Comparison of ENCODE assay signal across 8 cellular contexts in the genomic region with DNA sequence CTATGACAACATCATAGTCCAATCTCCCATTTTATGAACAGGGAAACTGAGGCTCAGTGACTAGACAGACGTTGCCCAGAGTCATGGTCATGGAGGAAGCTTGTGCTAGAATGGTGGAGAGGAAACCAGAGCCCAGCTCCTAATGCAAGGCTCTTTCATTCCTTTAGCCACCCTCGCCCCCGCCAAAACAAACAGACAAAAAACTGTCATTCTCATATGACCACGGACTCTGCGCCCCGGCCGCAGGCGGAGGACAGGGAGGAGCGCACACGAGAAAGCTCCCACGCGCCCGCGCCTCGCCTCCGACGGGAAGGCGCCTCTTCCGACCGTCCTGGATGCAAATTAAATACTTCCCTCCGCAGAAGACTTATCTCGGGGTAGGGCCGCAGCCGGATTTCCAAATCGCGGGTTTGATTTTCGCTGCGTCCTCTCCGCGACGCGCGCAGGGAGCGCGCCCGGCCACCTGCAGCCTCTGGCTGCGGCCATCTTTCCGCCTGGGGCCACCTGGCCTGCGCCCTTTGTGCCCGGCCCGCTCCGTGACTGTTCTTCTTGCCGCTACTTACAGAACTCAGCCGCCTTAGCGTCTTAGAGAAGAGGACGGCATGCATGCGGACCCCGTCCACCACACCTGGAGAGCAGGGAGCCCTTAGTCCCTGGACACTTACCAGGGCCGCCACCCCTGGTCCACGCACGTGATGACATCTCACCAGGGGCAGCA. TPM values are rescaled to one million over a fixed set of nuclear protein-coding genes. Genes with fewer than 3 reads are reported as not detected.
DNase-seq lines count a peak whose midpoint lies in the region; ATAC-seq and TF ChIP-seq lines count a peak whose summit lies in the region.

No MANE protein-coding gene starts in this region.

- peak; percentile 70 for DNase-seq in KG1 (lab: John Stamatoyannopoulos, UW)
- DNase-seq in coronary artery (ENCODE audit: low spot score), result peak; percentile 80
- peak; percentile 69 to 73 (median 72) for DNase-seq in right lobe of liver
- peak; percentile 20 for DNase-seq in stimulated activated CD8-positive, alpha-beta memory T cell treated with anti-CD3 and anti-CD28 coated beads, Interleukin-4, amount 100 ng/mL, for 24 hours (ENCODE audit: low read depth)
- no peak for DNase-seq in HT-29 (ENCODE audit: low spot score)

- H3K36me3 ChIP-seq in DOHH2 (ENCODE audit: control insufficient read depth, low read length) (peaks cover 14% of the 10 kb centered on the region), right lobe of liver (no peaks in the 10 kb centered on the region)

- 2% methylated on average over 19 of the region's 51 CpGs for WGBS in right lobe of liver (ENCODE audit: insufficient coverage, low coverage, low lambda C conversion rate, missing lambda C conversion rate)

- H3K27me3 ChIP-seq in DOHH2 (ENCODE audit: control insufficient read depth, low read length) (peaks cover 15% of the 10 kb centered on the region), right lobe of liver (no peaks in the 10 kb centered on the region)

- peaks cover 39% of the 10 kb centered on the region for H3K79me2 ChIP-seq in DOHH2 (ENCODE audit: control insufficient read depth, low read length)

- peaks cover 42% of the 10 kb centered on the region for H3K4me1 ChIP-seq in DOHH2 (ENCODE audit: control insufficient read depth, low read length)
- H3K4me1 ChIP-seq in right lobe of liver, result peaks cover 0 to 30% (median 9%) of the 10 kb centered on the region in 4 donors

- intact Hi-C loops in right lobe of liver (cut with DNase I), result no loop called here

- H3F3A ChIP-seq in DOHH2 (ENCODE audit: control insufficient read depth, insufficient read depth), result 0 out of 2 replicates have a peak, but pooled peaks cover 3% of the 10 kb centered on the region

- ATAC-seq in GM21447 (IDR thresholded peaks at IDR 0.05; ENCODE audit: unreplicated experiment) (peak; percentile 22), right lobe of liver (peak; percentile 30 to 56 (median 45))

- H3K9me2 ChIP-seq in DOHH2 (replicated peaks; ENCODE audit: control insufficient read depth, low read length), result no peaks in the 10 kb centered on the region

- H3K9me3 ChIP-seq in DOHH2 (ENCODE audit: control insufficient read depth, insufficient read depth, low read length), result no peaks in the 10 kb centered on the region
- no peaks in the 10 kb centered on the region for H3K9me3 ChIP-seq in right lobe of liver

- H3K27ac ChIP-seq in DOHH2 (ENCODE audit: low read depth, low read length) (peak overlapping the region; percentile 18; the same call in 1 of the 2 replicates), VCaP (peak overlapping the region; percentile 93), coronary artery (peak overlapping the region; percentile 93 to 94), right lobe of liver (peak overlapping the region; percentile 80 to 93 (median 85))

- TF ChIP-seq CTCF in DOHH2 (IDR thresholded peaks at IDR 0.05; ENCODE audit: low read depth, low read length, poor library complexity, severe bottlenecking) (no peak), VCaP (conservative IDR thresholded peaks at IDR 0.05) (no peak), coronary artery (IDR thresholded peaks at IDR 0.05) (no peak), right lobe of liver (IDR thresholded peaks at IDR 0.05) (no peak)

- peak overlapping the region; percentile 94 for H3K4me2 ChIP-seq in DOHH2 (ENCODE audit: low read length)

- no peak for TF ChIP-seq POLR2A in right lobe of liver (IDR thresholded peaks at IDR 0.05)

- H4K20me1 ChIP-seq in DOHH2 (ENCODE audit: control insufficient read depth, insufficient read depth, low read depth, low read length), result peaks cover 11% of the 10 kb centered on the region; the same call in 1 of the 2 replicates

- peak overlapping the region; percentile 77 for H3K4me3 ChIP-seq in DOHH2 (ENCODE audit: low read length)
- H3K4me3 ChIP-seq in coronary artery, result peak overlapping the region; percentile 97
- H3K4me3 ChIP-seq in right lobe of liver, result peak overlapping the region; percentile 62 to 77 (median 66)

RNA-seq across cellular contexts. Expression of a gene that starts 0.6 kb away (rescaled TPM):
- 100 to 1,000 TPM; 109 to 172 (median 145) TPM for total RNA-seq in right lobe of liver
- total RNA-seq in HT-29 (2014; rRNA removed; shearing (Covaris generic)), result 66.1 and 84.4 TPM in 2 replicates

Comparison
In these comparisons a context has a peak if more than half of its experiments do, and no peak if none do; other contexts are left out.
1. H3K27ac ChIP-seq: peak in every context shown above with its lines; median percentile 94 in coronary artery; 93 in VCaP; 85 in right lobe of liver; 18 in DOHH2.